Comparison of ENCODE assay signal across 8 cellular contexts in the genomic region with DNA sequence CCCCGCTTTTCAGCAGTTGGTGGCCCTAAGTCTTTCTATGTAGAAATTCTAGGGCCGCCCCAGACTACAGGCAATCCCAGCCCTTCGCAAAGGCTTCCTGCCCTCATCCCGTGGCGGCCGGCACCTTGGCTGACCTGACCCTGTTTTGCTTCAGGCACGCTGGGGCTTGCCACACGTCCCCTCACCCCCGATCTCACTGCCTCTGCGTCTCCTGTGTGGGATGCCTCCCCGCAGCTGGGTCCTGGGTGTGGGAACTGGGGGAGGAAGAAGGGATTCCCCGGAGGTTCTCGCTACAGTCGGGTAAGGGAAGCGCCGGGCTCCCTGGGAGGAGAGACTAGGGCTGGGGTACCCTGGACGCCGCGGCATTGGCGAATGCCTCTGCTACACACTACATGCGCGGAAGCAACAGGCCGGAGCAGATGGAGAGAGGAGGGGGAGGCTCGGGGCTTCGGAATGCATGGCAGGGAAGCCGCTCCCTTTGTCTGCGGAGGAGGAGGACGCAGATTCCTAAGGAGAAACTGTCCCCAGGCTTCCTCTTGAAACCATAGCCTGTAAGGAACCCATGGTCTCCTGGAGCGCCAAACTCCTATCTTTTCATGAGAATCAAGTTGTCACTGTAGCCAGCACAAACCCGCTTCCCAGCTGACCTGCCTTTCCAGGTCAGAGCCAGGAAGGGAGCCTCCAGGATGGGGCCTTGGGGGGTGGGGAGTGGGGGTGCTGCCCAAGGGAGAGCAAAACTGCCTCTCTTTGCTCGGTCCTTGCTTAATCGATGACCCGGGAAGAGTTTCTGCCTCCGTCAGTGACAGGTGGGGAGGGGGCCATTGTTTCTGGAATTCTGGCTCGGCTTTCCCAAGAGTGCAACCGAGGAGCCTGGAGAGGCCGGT. TPM values are rescaled to one million over a fixed set of nuclear protein-coding genes. Genes with fewer than 3 reads are reported as not detected.
DNase-seq lines count a peak whose midpoint lies in the region; ATAC-seq and TF ChIP-seq lines count a peak whose summit lies in the region.

No MANE protein-coding gene starts in this region.

- peaks cover 0 to 34% (median 11%) of the 10 kb centered on the region in 4 donors for H3K4me1 ChIP-seq in right lobe of liver

- no peaks in the 10 kb centered on the region for H3K36me3 ChIP-seq in right lobe of liver

- no peaks in the 10 kb centered on the region for H3K9me3 ChIP-seq in right lobe of liver

- ATAC-seq in activated naive CD4-positive, alpha-beta T cell treated with anti-CD3 and anti-CD28 coated beads, Interleukin-2, amount 50 U/mL, for 72 hours = no peak
- ATAC-seq in central memory CD8-positive, alpha-beta T cell (replicated peaks; ENCODE audit: extremely low read depth, poor library complexity, severe bottlenecking) = no peak
- ATAC-seq in right lobe of liver = peak; percentile 4 to 23 (median 18)

- DNase-seq in activated naive CD4-positive, alpha-beta T cell treated with anti-CD3 and anti-CD28 coated beads, Interleukin-2, amount 50 U/mL, for 72 hours (ENCODE audit: low spot score in 2 of 2) = no peak
- DNase-seq in NCI-H2227 (lab: John Stamatoyannopoulos, UW; ENCODE audit: unreplicated experiment) = peak; percentile 48
- no peak for DNase-seq in central memory CD8-positive, alpha-beta T cell (ENCODE audit: low spot score in 2 of 2)
- peak; percentile 60 to 68 (median 66) for DNase-seq in right lobe of liver
- no peak for DNase-seq in stimulated activated CD4-positive, alpha-beta T cell treated with anti-CD3 and anti-CD28 coated beads, Interleukin-1b, Interleukin-23, amount 100 ng/mL, for 48 hours
- DNase-seq in SHP77 (lab: John Stamatoyannopoulos, UW) = no peak

- peaks cover 13% of the 10 kb centered on the region for H3K4me1 Mint-ChIP-seq in activated naive CD4-positive, alpha-beta T cell treated with anti-CD3 and anti-CD28 coated beads, Interleukin-2, amount 50 U/mL, for 24 hours
- peaks cover 13% of the 10 kb centered on the region for H3K4me1 Mint-ChIP-seq in central memory CD8-positive, alpha-beta T cell

- no peaks in the 10 kb centered on the region for H3K27me3 ChIP-seq in right lobe of liver

- peak overlapping the region; percentile 87 for H3K4me3 Mint-ChIP-seq in activated naive CD4-positive, alpha-beta T cell treated with anti-CD3 and anti-CD28 coated beads, Interleukin-2, amount 50 U/mL, for 24 hours
- H3K4me3 Mint-ChIP-seq in central memory CD8-positive, alpha-beta T cell = peak overlapping the region; percentile 89

- WGBS in right lobe of liver (ENCODE audit: insufficient coverage, low coverage, low lambda C conversion rate, missing lambda C conversion rate) = 6% methylated on average over 28 of the region's 37 CpGs

- no peaks in the 10 kb centered on the region for H3K9me3 Mint-ChIP-seq in activated naive CD4-positive, alpha-beta T cell treated with anti-CD3 and anti-CD28 coated beads, Interleukin-2, amount 50 U/mL, for 24 hours
- no peaks in the 10 kb centered on the region for H3K9me3 Mint-ChIP-seq in activated naive CD4-positive, alpha-beta T cell treated with anti-CD3 and anti-CD28 coated beads, Interleukin-2, amount 50 U/mL, for 72 hours
- no peaks in the 10 kb centered on the region for H3K9me3 Mint-ChIP-seq in central memory CD8-positive, alpha-beta T cell

- TF ChIP-seq CTCF in right lobe of liver (IDR thresholded peaks at IDR 0.05) = no peak

- intact Hi-C loops in right lobe of liver (cut with DNase I) = loop anchor here in 1 of 2 donors (5.0 kb wide), 1 partner anchor 34 kb away; no protein-coding TSS in a partner anchor

- H3K36me3 Mint-ChIP-seq in activated naive CD4-positive, alpha-beta T cell treated with anti-CD3 and anti-CD28 coated beads, Interleukin-2, amount 50 U/mL, for 24 hours = no peaks in the 10 kb centered on the region
- H3K36me3 Mint-ChIP-seq in activated naive CD4-positive, alpha-beta T cell treated with anti-CD3 and anti-CD28 coated beads, Interleukin-2, amount 50 U/mL, for 72 hours = no peaks in the 10 kb centered on the region
- peaks cover 6% of the 10 kb centered on the region for H3K36me3 Mint-ChIP-seq in central memory CD8-positive, alpha-beta T cell (ENCODE audit: insufficient read depth)

- H3K27ac ChIP-seq in right lobe of liver (peak overlapping the region; percentile 78 to 91 (median 79)), temporal lobe (ENCODE audit: low read depth, low read length) (peak overlapping the region; percentile 25)

- H3K27me3 Mint-ChIP-seq in activated naive CD4-positive, alpha-beta T cell treated with anti-CD3 and anti-CD28 coated beads, Interleukin-2, amount 50 U/mL, for 24 hours = peaks cover 6% of the 10 kb centered on the region
- peaks cover 8% of the 10 kb centered on the region for H3K27me3 Mint-ChIP-seq in central memory CD8-positive, alpha-beta T cell

- no peak for TF ChIP-seq POLR2A in right lobe of liver (IDR thresholded peaks at IDR 0.05)

- peak overlapping the region; percentile 72 to 78 (median 74) for H3K4me3 ChIP-seq in right lobe of liver

- H3K27ac Mint-ChIP-seq in activated naive CD4-positive, alpha-beta T cell treated with anti-CD3 and anti-CD28 coated beads, Interleukin-2, amount 50 U/mL, for 24 hours = no peak overlapping the region
- no peak overlapping the region for H3K27ac Mint-ChIP-seq in activated naive CD4-positive, alpha-beta T cell treated with anti-CD3 and anti-CD28 coated beads, Interleukin-2, amount 50 U/mL, for 72 hours
- peak overlapping the region; percentile 46 for H3K27ac Mint-ChIP-seq in central memory CD8-positive, alpha-beta T cell (ENCODE audit: low read depth)

RNA-seq across cellular contexts. Expression of a gene that starts 1.4 kb away (rescaled TPM):
- under 1 TPM in 1 of 2 donors, not detected in 1; 0.16 TPM for total RNA-seq in activated naive CD4-positive, alpha-beta T cell treated with anti-CD3 and anti-CD28 coated beads, Interleukin-2, amount 50 U/mL, for 72 hours
- 10 to 100 TPM; 10.8 to 49.1 (median 22.6) TPM for total RNA-seq in right lobe of liver
- 41.1 TPM for total RNA-seq in temporal lobe

RNA-seq across cellular contexts. Expression of a gene that starts 30.7 kb away (rescaled TPM):
- 100 to 1,000 TPM in 1 of 2 donors, 10 to 100 TPM in 1; 86.7 to 128 TPM for total RNA-seq in activated naive CD4-positive, alpha-beta T cell treated with anti-CD3 and anti-CD28 coated beads, Interleukin-2, amount 50 U/mL, for 72 hours
- 10 to 100 TPM; 10.8 to 19.5 (median 16.6) TPM for total RNA-seq in right lobe of liver
- 5.7 TPM for total RNA-seq in temporal lobe

RNA-seq across cellular contexts. Expression of a gene that starts 39.4 kb away (rescaled TPM):
- not detected for total RNA-seq in activated naive CD4-positive, alpha-beta T cell treated with anti-CD3 and anti-CD28 coated beads, Interleukin-2, amount 50 U/mL, for 72 hours
- 10 to 100 TPM in 2 of 6 experiments, 1 to 10 TPM in 4; 5.6 to 22.6 (median 7.4) TPM for total RNA-seq in right lobe of liver
- total RNA-seq in temporal lobe = 1.7 TPM

Comparison
In these comparisons a context has a peak if more than half of its experiments do, and no peak if none do; other contexts are left out.
1. ATAC-seq: peak in right lobe of liver (4 of 4); none in activated naive CD4-positive, alpha-beta T cell treated with anti-CD3 and anti-CD28 coated beads, Interleukin-2, amount 50 U/mL, for 72 hours (0 of 2) and central memory CD8-positive, alpha-beta T cell (single experiment).
2. DNase-seq: peak in NCI-H2227 (single experiment) and right lobe of liver (3 of 3); none in activated naive CD4-positive, alpha-beta T cell treated with anti-CD3 and anti-CD28 coated beads, Interleukin-2, amount 50 U/mL, for 72 hours (0 of 2), central memory CD8-positive, alpha-beta T cell (0 of 2), stimulated activated CD4-positive, alpha-beta T cell treated with anti-CD3 and anti-CD28 coated beads, Interleukin-1b, Interleukin-23, amount 100 ng/mL, for 48 hours (single experiment) and SHP77 (0 of 2).
3. RNA of a gene that starts 1.4 kb away (total RNA-seq): 41.1 TPM in temporal lobe (single experiment) and 10.8 to 49.1 TPM in right lobe of liver; 0.16 TPM in activated naive CD4-positive, alpha-beta T cell treated with anti-CD3 and anti-CD28 coated beads, Interleukin-2, amount 50 U/mL, for 72 hours; every median in the first group is over 10 times any median in the second.
4. RNA of a gene that starts 30.7 kb away (total RNA-seq): 86.7 to 128 TPM in activated naive CD4-positive, alpha-beta T cell treated with anti-CD3 and anti-CD28 coated beads, Interleukin-2, amount 50 U/mL, for 72 hours; 10.8 to 19.5 TPM in right lobe of liver and 5.7 TPM in temporal lobe (single experiment); every median in the first group is over 4 times any median in the second.